Comparison of ENCODE assay signal across 9 cellular contexts in the genomic region with DNA sequence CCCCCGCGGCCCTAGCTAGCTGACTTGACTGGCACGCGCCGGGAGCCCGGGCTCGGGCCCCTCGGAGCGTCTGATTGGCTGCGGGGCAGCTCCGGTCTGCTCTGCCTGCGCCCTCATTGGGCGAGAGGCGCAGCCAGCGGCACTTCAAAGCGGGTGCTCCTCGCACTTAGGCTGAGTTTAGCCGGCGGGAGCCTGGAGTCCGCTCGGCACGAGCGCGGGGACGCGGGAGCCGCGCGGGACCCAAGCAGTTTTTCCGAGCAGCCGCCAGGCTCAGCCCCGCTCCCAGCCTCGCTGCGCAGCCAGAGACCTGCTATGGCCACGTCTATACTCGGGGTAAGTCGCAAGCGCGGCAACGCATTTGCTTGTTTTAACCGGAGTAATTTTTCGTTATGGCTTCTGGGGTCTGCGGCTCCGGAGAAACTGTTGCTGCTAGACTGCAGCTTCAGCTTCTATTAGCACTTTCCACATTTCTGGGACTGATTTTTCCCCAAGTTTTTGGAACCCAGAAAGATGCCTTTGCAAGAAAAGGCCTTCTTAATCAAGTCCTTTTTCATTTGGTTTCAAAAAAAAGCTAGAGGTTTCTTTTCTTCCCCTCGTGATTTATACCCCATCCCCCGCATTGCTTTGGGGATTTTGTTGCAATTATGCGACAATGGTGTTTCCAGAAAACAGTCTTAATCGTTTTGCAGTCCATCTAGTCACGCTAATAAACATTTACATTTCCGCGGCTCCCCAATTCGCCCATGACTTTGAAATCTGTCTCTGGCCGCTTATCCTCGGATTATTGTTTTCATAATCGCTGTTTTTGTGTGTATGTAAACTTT. TPM values are rescaled to one million over a fixed set of nuclear protein-coding genes. Genes with fewer than 3 reads are reported as not detected.
DNase-seq lines count a peak whose midpoint lies in the region; ATAC-seq and TF ChIP-seq lines count a peak whose summit lies in the region.
"Had no signal": no experiment of that assay in that cellular context is flagged by ENCODE, and none has a peak within 500 bp of the region (broad histone marks: within the 10 kb centered on the region; RNA-seq: fewer than 3 reads in every experiment).

SP9 (plus strand) TSS at position 174 of the 824 bp plus-strand sequence; CDS start at position 313, 139 bp downstream.

- no peak within 1 kb of the TSS for H3K27ac ChIP-seq in foreskin keratinocyte
- H3K27ac ChIP-seq: left lung had no signal

- no peak for TF ChIP-seq CTCF in WI38 (IDR thresholded peaks at IDR 0.05; ENCODE audit: low read depth, low read length)
- TF ChIP-seq CTCF in foreskin keratinocyte (conservative IDR thresholded peaks at IDR 0.05) = no peak

- DNase-seq in DMS114 treated with DMSO at 0.1 percent for 48 hours (lab: John Stamatoyannopoulos, UW; ENCODE audit: unreplicated experiment) (peak; percentile 35), HuH-7.5 (ENCODE audit: low spot score) (peak; percentile 95), foreskin keratinocyte (no peak), medulla oblongata (ENCODE audit: extremely low spot score) (no peak), kidney glomerular epithelial cell (lab: John Stamatoyannopoulos, UW) (no peak)
- peak; percentile 53 for DNase-seq in stimulated activated CD8-positive, alpha-beta memory T cell treated with anti-CD3 and anti-CD28 coated beads, Interleukin-4, amount 100 ng/mL, for 48 hours

- H3K27me3 ChIP-seq in foreskin keratinocyte = peaks cover 100% of the 10 kb centered on the region

- H3K4me1 ChIP-seq in foreskin keratinocyte = peaks cover 3% of the 10 kb centered on the region

- peak within 1 kb of the TSS; percentile 23; the same call in 1 of the 2 replicates for H3K4me3 ChIP-seq in WI38 (ENCODE audit: low read depth, low read length)

- ATAC-seq in foreskin keratinocyte (peak; percentile 33), GM18519 (IDR thresholded peaks at IDR 0.05; ENCODE audit: low FRiP score, unreplicated experiment) (no peak)
- ATAC-seq: left lung had no signal

RNA-seq across cellular contexts. Expression of gene SP9, which starts in this region (rescaled TPM):
- total RNA-seq in foreskin keratinocyte = not detected in 2 replicates
- polyA plus RNA-seq in foreskin keratinocyte = not detected in 2 replicates
- total RNA-seq: left lung had no signal

Comparison
In these comparisons a context has a peak if more than half of its experiments do, and no peak if none do; other contexts are left out.
1. Peak in ATAC-seq in foreskin keratinocyte; RNA of the gene not detected or under 1 TPM.
2. DNase-seq: peak in DMS114 treated with DMSO at 0.1 percent for 48 hours (single experiment), HuH-7.5 (single experiment) and stimulated activated CD8-positive, alpha-beta memory T cell treated with anti-CD3 and anti-CD28 coated beads, Interleukin-4, amount 100 ng/mL, for 48 hours (single experiment); none in foreskin keratinocyte (0 of 2), medulla oblongata (single experiment) and kidney glomerular epithelial cell (single experiment).